8 cellular contexts compared by ENCODE assay signal in the genomic region with DNA sequence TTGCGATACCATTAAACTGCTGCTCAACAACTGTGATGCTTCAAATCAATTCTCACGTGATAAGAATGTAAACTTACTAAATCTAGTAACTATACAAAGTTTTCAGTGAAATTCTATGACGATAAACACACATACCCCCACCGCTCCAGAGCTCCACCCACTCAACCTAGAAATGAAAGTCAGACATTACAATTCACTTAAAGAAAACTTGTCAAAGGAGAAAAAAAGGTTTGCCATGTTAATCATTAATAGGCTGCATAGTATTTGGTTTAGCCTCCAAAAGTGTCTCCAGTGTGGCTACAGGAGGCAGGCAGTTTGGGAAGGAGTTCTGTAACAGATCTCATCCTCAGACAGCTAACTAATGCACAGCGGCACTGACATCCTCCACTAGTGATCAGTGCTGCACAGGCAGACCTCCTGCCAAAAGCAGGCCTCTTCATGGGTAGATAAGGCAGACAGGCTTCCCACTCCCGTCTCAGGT. TPM values are rescaled to one million over a fixed set of nuclear protein-coding genes. Genes with fewer than 3 reads are reported as not detected.
A peak's percentile ranks its signal among the peaks of the same experiment; 100 is the strongest.
DNase-seq lines count a peak whose midpoint lies in the region; ATAC-seq and TF ChIP-seq lines count a peak whose summit lies in the region.

No MANE protein-coding gene starts in this region.

- H3K36me3 ChIP-seq in esophagus squamous epithelium (peaks cover 0 to 4% (median 0%) of the 10 kb centered on the region in 3 donors), skeletal muscle tissue (ENCODE audit: control insufficient read depth in 3 of 3, insufficient read depth in 3 of 3, low read length in 3 of 3) (peaks cover 0 to 1% (median 1%) of the 10 kb centered on the region in 3 donors), MG63 (peaks cover 2% of the 10 kb centered on the region; the same call in 1 of the 2 replicates)

- ATAC-seq in GM19463 (IDR thresholded peaks at IDR 0.05; ENCODE audit: unreplicated experiment) = no peak

- H3K4me1 ChIP-seq in esophagus squamous epithelium (peaks cover 22 to 89% (median 34%) of the 10 kb centered on the region in 3 donors), skeletal muscle tissue (ENCODE audit: control insufficient read depth in 3 of 3, insufficient read depth in 3 of 3, low read length in 3 of 3) (peaks cover 36 to 51% (median 50%) of the 10 kb centered on the region in 3 donors)

- H3K9ac ChIP-seq in skeletal muscle tissue (ENCODE audit: low read depth in 1 of 3, low read length in 3 of 3) = peak overlapping the region in 1 of 3 donors; percentile 12

- H3K4me3 ChIP-seq in esophagus squamous epithelium (peak overlapping the region in 3 of 4 donors; percentile 64 to 89 (median 64)), skeletal muscle tissue (ENCODE audit: low read length in 3 of 3) (peak overlapping the region; percentile 19 to 86 (median 42)), MG63 (no peak overlapping the region)

- DNase-seq in activated gamma-delta T cell treated with Interleukin-2 at 50 U/mL for 16 hours (peak; percentile 18), activated gamma-delta T cell (lab: John Stamatoyannopoulos, UW) (no peak), esophagus squamous epithelium (lab: John Stamatoyannopoulos, UW) (no peak), MG63 (no peak), NCI-H187 treated with DMSO at 0.1 percent for 48 hours (lab: John Stamatoyannopoulos, UW) (no peak)
- peak; percentile 19 to 32 for DNase-seq in activated CD4-positive, alpha-beta T cell treated with anti-CD3 and anti-CD28 coated beads for 4 hours

- H3K9me3 ChIP-seq in esophagus squamous epithelium (no peaks in the 10 kb centered on the region), skeletal muscle tissue (ENCODE audit: control insufficient read depth in 3 of 3, low read length in 3 of 3) (no peaks in the 10 kb centered on the region), MG63 (no peaks in the 10 kb centered on the region)

- no peak for TF ChIP-seq POLR2A in esophagus squamous epithelium (IDR thresholded peaks at IDR 0.05)

- 34 to 58% methylated on average over 6 of the region's 6 CpGs for WGBS in esophagus squamous epithelium, 2 donors

- no peak for TF ChIP-seq CTCF in esophagus squamous epithelium (IDR thresholded peaks at IDR 0.05)

- no peaks in the 10 kb centered on the region for H3K27me3 ChIP-seq in esophagus squamous epithelium
- H3K27me3 ChIP-seq in skeletal muscle tissue (ENCODE audit: control insufficient read depth in 3 of 3, insufficient read depth in 3 of 3, low read length in 3 of 3) = no peaks in the 10 kb centered on the region
- H3K27me3 ChIP-seq in MG63 = no peaks in the 10 kb centered on the region

- intact Hi-C loops in esophagus squamous epithelium (cut with DNase I) = no loop called here

- H3K27ac ChIP-seq in esophagus squamous epithelium (peak overlapping the region in 1 of 4 donors; percentile 7), skeletal muscle tissue (ENCODE audit: low read depth, low read length) (no peak overlapping the region)

RNA-seq across cellular contexts. Expression of a gene that starts 3.1 kb away (rescaled TPM):
- total RNA-seq in esophagus squamous epithelium (10 to 100 TPM; 20.2 to 32.4 (median 27.5) TPM), skeletal muscle tissue (19.8 TPM)
- total RNA-seq in MG63 (2014; rRNA removed; shearing (Covaris generic); ENCODE audit: low replicate concordance) = 12.0 and 16.2 TPM in 2 replicates

Comparison
In these comparisons a context has a peak if more than half of its experiments do, and no peak if none do; other contexts are left out.
1. DNase-seq: peak in activated gamma-delta T cell treated with Interleukin-2 at 50 U/mL for 16 hours (single experiment) and activated CD4-positive, alpha-beta T cell treated with anti-CD3 and anti-CD28 coated beads for 4 hours (2 of 2); none in activated gamma-delta T cell (single experiment), esophagus squamous epithelium (single experiment), MG63 (single experiment) and NCI-H187 treated with DMSO at 0.1 percent for 48 hours (single experiment).